Comparison of ENCODE assay signal across 9 cellular contexts in the genomic region with DNA sequence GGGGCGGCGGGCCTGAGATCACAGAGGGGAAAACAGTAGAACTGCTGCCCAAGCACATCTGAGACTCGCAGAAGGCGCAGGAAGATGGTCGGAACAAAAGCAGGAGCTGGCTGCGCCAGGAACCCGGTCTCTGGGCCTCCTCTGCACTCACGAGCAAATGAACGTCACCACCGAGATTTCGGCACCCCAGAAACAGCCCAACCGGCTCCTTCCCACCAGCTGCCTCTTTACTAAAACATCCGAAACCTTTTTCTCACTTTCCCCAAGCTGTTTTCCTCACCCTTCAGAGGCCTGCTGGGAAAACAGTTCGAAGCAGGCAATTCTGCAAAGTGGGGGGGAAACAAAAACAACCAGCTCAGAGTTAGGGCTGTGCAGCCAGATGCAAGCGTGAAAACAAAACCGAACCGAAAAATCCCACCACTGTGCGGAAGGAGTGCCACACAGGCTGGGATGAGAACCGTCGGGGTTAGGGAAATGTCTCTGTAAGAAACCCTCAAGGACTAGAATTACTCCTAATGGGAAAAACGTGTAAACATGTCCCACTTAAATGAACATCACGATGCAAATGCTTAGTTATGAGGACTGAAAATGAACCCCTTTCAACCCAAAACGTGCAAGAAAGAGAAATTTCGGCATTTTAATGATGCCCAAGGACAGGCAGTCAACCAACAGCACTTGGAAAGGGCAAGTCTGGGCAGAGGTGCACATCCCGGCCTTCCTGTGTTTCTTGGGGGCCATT. TPM values are rescaled to one million over a fixed set of nuclear protein-coding genes. Genes with fewer than 3 reads are reported as not detected.
DNase-seq lines count a peak whose midpoint lies in the region; ATAC-seq and TF ChIP-seq lines count a peak whose summit lies in the region.
"Had no signal": no experiment of that assay in that cellular context is flagged by ENCODE, and none has a peak within 500 bp of the region (broad histone marks: within the 10 kb centered on the region; RNA-seq: fewer than 3 reads in every experiment).

No MANE protein-coding gene starts in this region.

- H3K4me3 Mint-ChIP-seq in MCF 10A (ENCODE audit: unreplicated experiment) (no peak overlapping the region), glutamatergic neuron (ENCODE audit: unreplicated experiment) (peak overlapping the region; percentile 75)

- H3K9me3 Mint-ChIP-seq in MCF 10A (ENCODE audit: unreplicated experiment) (no peaks in the 10 kb centered on the region), glutamatergic neuron (ENCODE audit: unreplicated experiment) (peaks cover 8% of the 10 kb centered on the region)

- TF ChIP-seq POLR2A in breast epithelium (IDR thresholded peaks at IDR 0.05) = no peak

- POLR2A ChIA-PET in MCF 10A (lab: Yijun Ruan, JAX) = no interaction called here

- no peaks in the 10 kb centered on the region for H3K4me1 Mint-ChIP-seq in MCF 10A (ENCODE audit: insufficient read depth, unreplicated experiment)
- H3K4me1 Mint-ChIP-seq in glutamatergic neuron (ENCODE audit: low read depth, unreplicated experiment) = peaks cover 21% of the 10 kb centered on the region

- intact Hi-C loops in breast epithelium (cut with DNase I; ENCODE audit: low total_unique reads) = loop anchor here (10.0 kb wide), 1 partner anchor 1730 kb away; no protein-coding TSS in a partner anchor
- intact Hi-C loops in MCF 10A (cut with micrococcal nuclease) = no loop called here

- CTCF ChIA-PET in MCF 10A (lab: Yijun Ruan, JAX) = no interaction called here

- H3K27ac ChIP-seq in breast epithelium = peak overlapping the region; percentile 66 to 82

- peak; percentile 65 for ATAC-seq in omental fat pad (ENCODE audit: low FRiP score)
- no peak for ATAC-seq in HG03354 (IDR thresholded peaks at IDR 0.05; ENCODE audit: poor library complexity, severe bottlenecking, unreplicated experiment)
- ATAC-seq: esophagus mucosa had no signal

- H3K4me3 ChIP-seq in breast epithelium = peak overlapping the region; percentile 22 to 57 (median 31)

- H3K27me3 ChIP-seq in breast epithelium = no peaks in the 10 kb centered on the region

- H3K27me3 Mint-ChIP-seq in MCF 10A (ENCODE audit: insufficient read depth, unreplicated experiment) = no peaks in the 10 kb centered on the region
- peaks cover 2% of the 10 kb centered on the region for H3K27me3 Mint-ChIP-seq in glutamatergic neuron (ENCODE audit: unreplicated experiment)

- H3K36me3 ChIP-seq in breast epithelium = peaks cover 8% of the 10 kb centered on the region

- in situ Hi-C loops in GM13976 (cut with MboI; ENCODE audit: low sequenced_read_pairs, unreplicated experiment) = no loop called here

- TF ChIP-seq CTCF in breast epithelium (IDR thresholded peaks at IDR 0.05) (no peak), MCF 10A (IDR thresholded peaks at IDR 0.05; ENCODE audit: unreplicated experiment) (no peak), glutamatergic neuron (IDR thresholded peaks at IDR 0.05; ENCODE audit: partially characterized antibody, unreplicated experiment) (no peak), omental fat pad (IDR thresholded peaks at IDR 0.05) (no peak), GM13976 (IDR thresholded peaks at IDR 0.05; ENCODE audit: borderline replicate concordance, control extremely low read depth, extremely low read depth, insufficient read depth, missing control alignments) (no peak)

- peaks cover 37% of the 10 kb centered on the region for H3K36me3 Mint-ChIP-seq in MCF 10A (ENCODE audit: insufficient read depth, unreplicated experiment)
- H3K36me3 Mint-ChIP-seq in glutamatergic neuron (ENCODE audit: unreplicated experiment) = peaks cover 12% of the 10 kb centered on the region

- no peaks in the 10 kb centered on the region for H3K9me3 ChIP-seq in breast epithelium

- BruUV-seq in MCF 10A (replicated peaks; lab: Mats Ljungman, UMichigan) = no TSS peak

- H3K4me1 ChIP-seq in breast epithelium = no peaks in the 10 kb centered on the region

- DNase-seq in breast epithelium (ENCODE audit: low spot score in 2 of 2) (no peak), MCF 10A (ENCODE audit: unreplicated experiment) (no peak), glutamatergic neuron (no peak), omental fat pad (ENCODE audit: low spot score) (no peak), KG1 (lab: John Stamatoyannopoulos, UW) (no peak), NCI-H146 (lab: John Stamatoyannopoulos, UW) (no peak), GM13976 (ENCODE audit: low spot score) (no peak)

- no peak overlapping the region for H3K27ac Mint-ChIP-seq in MCF 10A (ENCODE audit: low read depth, unreplicated experiment)
- peak overlapping the region; percentile 79 for H3K27ac Mint-ChIP-seq in glutamatergic neuron (ENCODE audit: unreplicated experiment)

RNA-seq across cellular contexts. Expression of a gene that starts 15.9 kb away (rescaled TPM):
- total RNA-seq in breast epithelium (10 to 100 TPM; 24.3 to 39.0 (median 29.2) TPM), MCF 10A (2022) (23.9 and 26.5 TPM in 2 replicates), glutamatergic neuron (ENCODE audit: unreplicated experiment) (37.1 TPM), omental fat pad (10 to 100 TPM; 18.6 to 34.2 (median 21.4) TPM)

RNA-seq across cellular contexts. Expression of a gene that starts 15.9 kb away (rescaled TPM):
- total RNA-seq in breast epithelium = 10 to 100 TPM; 37.6 to 38.7 (median 37.6) TPM
- 19.6 and 23.7 TPM in 2 replicates for total RNA-seq in MCF 10A (2022)
- total RNA-seq in glutamatergic neuron (ENCODE audit: unreplicated experiment) = 45.4 TPM
- total RNA-seq in omental fat pad = 10 to 100 TPM; 28.3 to 46.5 (median 34.2) TPM
